8 cellular contexts compared by ENCODE assay signal in the genomic region with DNA sequence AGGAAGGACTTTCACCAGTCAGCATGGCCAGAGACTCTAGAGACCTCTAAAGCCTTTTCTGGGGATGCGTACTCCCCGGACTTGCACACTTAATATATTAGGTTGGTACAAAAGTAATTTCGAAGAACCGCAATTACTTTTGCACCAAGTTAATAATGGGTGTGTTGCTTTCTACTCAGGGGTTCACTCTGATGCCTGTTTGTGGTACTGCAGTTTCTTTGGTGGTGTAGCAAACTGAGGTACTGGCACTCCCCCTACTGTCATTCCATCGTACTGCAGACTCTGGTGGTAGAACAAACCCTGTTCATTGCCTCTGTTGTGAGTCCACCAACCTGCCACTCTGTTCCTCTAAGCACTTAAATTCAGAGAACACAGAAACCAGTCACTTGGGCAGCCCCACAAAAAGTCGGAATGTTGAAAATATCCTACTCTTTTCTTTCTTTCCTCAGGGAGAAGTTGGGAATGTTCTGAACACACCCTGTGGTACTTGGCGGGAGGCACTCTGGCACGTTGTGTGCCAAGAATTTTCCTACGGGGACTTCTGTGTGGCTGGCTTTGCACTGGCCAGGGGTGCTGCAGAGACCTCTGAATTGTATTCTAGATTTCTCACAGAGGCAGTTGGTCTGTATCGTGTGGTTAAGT. TPM values are rescaled to one million over a fixed set of nuclear protein-coding genes. Genes with fewer than 3 reads are reported as not detected.
DNase-seq lines count a peak whose midpoint lies in the region; ATAC-seq and TF ChIP-seq lines count a peak whose summit lies in the region.

No MANE protein-coding gene starts in this region.

- H3K27me3 ChIP-seq in cardiac muscle cell (no peaks in the 10 kb centered on the region), thyroid gland (no peaks in the 10 kb centered on the region)

- no peaks in the 10 kb centered on the region for H3K36me3 ChIP-seq in cardiac muscle cell
- no peaks in the 10 kb centered on the region for H3K36me3 ChIP-seq in thyroid gland

- ATAC-seq in HG03457 (IDR thresholded peaks at IDR 0.05; ENCODE audit: unreplicated experiment), result peak; percentile 90
- ATAC-seq in GM21360 (IDR thresholded peaks at IDR 0.05; ENCODE audit: unreplicated experiment), result no peak

- 30 to 35% methylated on average over 9 to 10 of the region's 10 CpGs for WGBS in thyroid gland, 2 donors

- no peak overlapping the region for H3K27ac ChIP-seq in cardiac muscle cell
- no peak overlapping the region for H3K27ac ChIP-seq in thyroid gland

- H3K4me1 ChIP-seq in cardiac muscle cell (ENCODE audit: low read depth) (no peaks in the 10 kb centered on the region), thyroid gland (no peaks in the 10 kb centered on the region)

- intact Hi-C loops in cardiac septum (cut with DNase I), result loop anchor here (5.0 kb wide), 1 partner anchor 125 kb away; no protein-coding TSS in a partner anchor
- intact Hi-C loops in thyroid gland (cut with DNase I), result no loop called here

- no peaks in the 10 kb centered on the region for H3K9me3 ChIP-seq in cardiac muscle cell (ENCODE audit: low read depth)
- no peaks in the 10 kb centered on the region for H3K9me3 ChIP-seq in thyroid gland

- DNase-seq in cardiac muscle cell (ENCODE audit: low read depth in 1 of 2, low spot score in 1 of 2) (peak; percentile 69 to 74), cardiac septum (ENCODE audit: low spot score) (no peak), NCI-H69 (lab: John Stamatoyannopoulos, UW) (peak; percentile 71), amygdala (lab: John Stamatoyannopoulos, UW) (peak in 32 of 56 donors; percentile 2 to 87 (median 25)), inferior parietal cortex (ENCODE audit: extremely low spot score) (peak; percentile 73), thyroid gland (peak; percentile 63 to 66)

- H3K4me3 ChIP-seq in cardiac muscle cell (no peak overlapping the region), thyroid gland (replicated peaks in 1 of 3) (no peak overlapping the region)

- TF ChIP-seq CTCF in cardiac muscle cell (IDR thresholded peaks at IDR 0.05; ENCODE audit: low read depth, low read length), result peak; percentile 86
- TF ChIP-seq CTCF in thyroid gland (IDR thresholded peaks at IDR 0.05), result peak; percentile 60 to 84 (median 69)

- no peak for TF ChIP-seq POLR2A in thyroid gland (IDR thresholded peaks at IDR 0.05)

RNA-seq across cellular contexts. Expression of a gene that starts 46.3 kb away (rescaled TPM):
- total RNA-seq in cardiac muscle cell (not detected in 2 replicates), cardiac septum (0.35 TPM), thyroid gland (1 to 10 TPM in 1 of 4 donors, under 1 TPM in 1, not detected in 2; 0.67 to 3.0 TPM)
- not detected in 2 replicates for polyA plus RNA-seq in cardiac muscle cell
